ENCODE assay signal across 10 cellular contexts in the genomic region with DNA sequence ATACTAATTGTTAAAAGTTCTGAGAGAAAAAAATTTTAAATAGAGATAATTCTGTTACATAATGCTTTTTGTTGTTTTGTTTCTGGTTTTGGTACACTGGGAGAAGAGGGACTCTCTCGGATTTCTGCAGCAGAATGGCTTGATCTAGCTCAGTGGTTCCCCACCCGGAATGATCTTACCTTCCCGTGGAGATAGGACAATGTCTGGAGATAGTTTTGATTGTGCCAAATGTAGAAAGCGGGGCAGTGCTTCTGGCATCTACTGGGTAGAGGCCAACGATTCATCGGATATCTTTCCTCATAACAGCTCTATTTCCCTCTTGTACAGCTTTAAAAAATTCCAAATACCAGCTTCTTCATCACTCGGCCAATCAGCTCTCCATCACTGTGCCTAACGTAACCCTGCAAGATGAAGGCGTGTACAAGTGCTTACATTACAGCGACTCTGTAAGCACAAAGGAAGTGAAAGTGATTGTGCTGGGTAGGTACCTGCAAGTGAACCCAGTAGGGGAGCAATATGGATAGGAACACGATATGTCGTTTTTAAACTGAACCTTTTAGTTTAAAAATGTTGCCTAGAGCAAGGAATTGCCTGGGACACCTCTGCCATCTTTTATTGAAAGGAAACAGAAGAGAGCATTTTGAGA. TPM values are rescaled to one million over a fixed set of nuclear protein-coding genes. Genes with fewer than 3 reads are reported as not detected.
DNase-seq lines count a peak whose midpoint lies in the region; ATAC-seq and TF ChIP-seq lines count a peak whose summit lies in the region.
"Had no signal": no experiment of that assay in that cellular context is flagged by ENCODE, and none has a peak within 500 bp of the region (broad histone marks: within the 10 kb centered on the region; RNA-seq: fewer than 3 reads in every experiment).

No MANE protein-coding gene starts in this region.

- no peaks in the 10 kb centered on the region for H3K36me3 ChIP-seq in CD8-positive, alpha-beta memory T cell (ENCODE audit: insufficient read depth, low read length)
- H3K36me3 ChIP-seq: upper lobe of left lung had no signal

- intact Hi-C loops in Right ventricle myocardium superior (cut with DNase I), result loop anchor here (5.0 to 10.0 kb wide), 3 partner anchors 54 to 267 kb away; no protein-coding TSS in a partner anchor

- no peaks in the 10 kb centered on the region for H3K27me3 Mint-ChIP-seq in CD8-positive, alpha-beta memory T cell
- H3K27me3 Mint-ChIP-seq in IgD-negative memory B cell, result peaks cover 2% of the 10 kb centered on the region
- H3K27me3 Mint-ChIP-seq in WTC11 (ENCODE audit: low read depth), result no peaks in the 10 kb centered on the region

- H3K27me3 ChIP-seq in CD8-positive, alpha-beta memory T cell (ENCODE audit: insufficient read depth, low read length, poor library complexity, severe bottlenecking), result no peaks in the 10 kb centered on the region
- H3K27me3 ChIP-seq: upper lobe of left lung had no signal

- peak; percentile 68 for ATAC-seq in GM19035 (IDR thresholded peaks at IDR 0.05; ENCODE audit: unreplicated experiment)
- no peak for ATAC-seq in Right ventricle myocardium superior (ENCODE audit: poor library complexity)
- ATAC-seq in WTC11, result no peak

- peak overlapping the region; percentile 83 to 98 (median 94) for H3K27ac Mint-ChIP-seq in CD8-positive, alpha-beta memory T cell
- H3K27ac Mint-ChIP-seq in IgD-negative memory B cell (peak overlapping the region; percentile 2 to 93 (median 35)), WTC11 (no peak overlapping the region)

- peaks cover 72 to 78% (median 77%) of the 10 kb centered on the region in 3 donors for H3K4me1 Mint-ChIP-seq in CD8-positive, alpha-beta memory T cell
- H3K4me1 Mint-ChIP-seq in IgD-negative memory B cell (peaks cover 15 to 32% (median 31%) of the 10 kb centered on the region in 3 donors), WTC11 (peaks cover 34% of the 10 kb centered on the region)

- H3K36me3 Mint-ChIP-seq in CD8-positive, alpha-beta memory T cell, result peaks cover 5 to 50% (median 31%) of the 10 kb centered on the region in 3 donors
- no peaks in the 10 kb centered on the region for H3K36me3 Mint-ChIP-seq in IgD-negative memory B cell
- no peaks in the 10 kb centered on the region for H3K36me3 Mint-ChIP-seq in WTC11

- H3K4me1 ChIP-seq in CD8-positive, alpha-beta memory T cell (ENCODE audit: insufficient read depth, low read length), result peaks cover 70% of the 10 kb centered on the region

- POLR2A ChIA-PET in CD8-positive, alpha-beta memory T cell (lab: Charles Lee), result interaction anchor here (0.7 to 5.8 kb wide), 7 partner anchors 7 to 211 kb away, joined by 3 to 99 read pairs (median 5); partner anchors contain the start of genes CRTAM and HSPA8
- POLR2A ChIA-PET in WTC11 (lab: Charles Lee), result no interaction called here

- no peaks in the 10 kb centered on the region for H3K9me3 ChIP-seq in CD8-positive, alpha-beta memory T cell (ENCODE audit: low read length)
- H3K9me3 ChIP-seq: upper lobe of left lung had no signal

- H3K27ac ChIP-seq in CD8-positive, alpha-beta memory T cell (ENCODE audit: low read depth, low read length), result peak overlapping the region; percentile 28
- H3K27ac ChIP-seq: upper lobe of left lung had no signal

- H3K4me3 Mint-ChIP-seq in CD8-positive, alpha-beta memory T cell, result peak overlapping the region; percentile 34 to 81 (median 70)
- H3K4me3 Mint-ChIP-seq in IgD-negative memory B cell (peak overlapping the region; percentile 81 to 91 (median 87)), WTC11 (no peak overlapping the region)

- TF ChIP-seq CTCF in WTC11 (IDR thresholded peaks at IDR 0.05), result no peak

- H3K4me3 ChIP-seq in CD8-positive, alpha-beta memory T cell (ENCODE audit: low read length), result peak overlapping the region; percentile 30
- H3K4me3 ChIP-seq: upper lobe of left lung had no signal

- H3K9me3 Mint-ChIP-seq in CD8-positive, alpha-beta memory T cell, result no peaks in the 10 kb centered on the region
- no peaks in the 10 kb centered on the region for H3K9me3 Mint-ChIP-seq in IgD-negative memory B cell
- no peaks in the 10 kb centered on the region for H3K9me3 Mint-ChIP-seq in WTC11

- peak in 3 of 5 donors; percentile 48 to 67 (median 63) for DNase-seq in CD8-positive, alpha-beta memory T cell
- DNase-seq in central memory CD4-positive, alpha-beta T cell, result peak; percentile 19
- no peak for DNase-seq in activated effector memory CD4-positive, alpha-beta T cell treated with anti-CD3 and anti-CD28 coated beads, Interleukin-2, amount 50 U/mL, for 16 hours
- DNase-seq in Right ventricle myocardium superior (no peak), WTC11 (ENCODE audit: low spot score) (no peak)
- DNase-seq in activated CD8-positive, alpha-beta memory T cell treated with anti-CD3 and anti-CD28 coated beads for 24 hours, result no peak
- DNase-seq: DND-41, upper lobe of left lung had no signal

- CTCF ChIA-PET in CD8-positive, alpha-beta memory T cell (lab: Charles Lee), result interaction anchor here (1.0 to 8.1 kb wide), 16 partner anchors 9 to 202 kb away, joined by 3 to 166 read pairs (median 14); partner anchors contain the start of genes CRTAM and UBASH3B
- CTCF ChIA-PET in WTC11 (lab: Charles Lee), result interaction anchor here (0.8 to 8.1 kb wide), 7 partner anchors 12 to 223 kb away, joined by 3 to 77 read pairs (median 24); no protein-coding TSS in a partner anchor

TF ChIP-seq in WTC11, 78 proteins besides CTCF, POLR2A, EP300 and RAD21:
- TF ChIP-seq KAT7 (CRISPR knock-in tag; IDR thresholded peaks at IDR 0.05; ENCODE audit: borderline replicate concordance), result no peak
- no peak for TF ChIP-seq ZNF317 (CRISPR knock-in tag; IDR thresholded peaks at IDR 0.05; ENCODE audit: borderline replicate concordance, low read depth)
- TF ChIP-seq ZBTB21 (CRISPR knock-in tag; IDR thresholded peaks at IDR 0.05; ENCODE audit: borderline replicate concordance), result no peak
- TF ChIP-seq NR3C1 (CRISPR knock-in tag; conservative IDR thresholded peaks at IDR 0.05; ENCODE audit: low read depth), result no peak
- TF ChIP-seq HMGA2 (CRISPR knock-in tag; IDR thresholded peaks at IDR 0.05), result no peak
- TF ChIP-seq MXD4 (CRISPR knock-in tag; IDR thresholded peaks at IDR 0.05; ENCODE audit: borderline replicate concordance), result no peak
- TF ChIP-seq CREB1 (CRISPR knock-in tag; IDR thresholded peaks at IDR 0.05), result no peak
- TF ChIP-seq RELA (CRISPR knock-in tag; IDR thresholded peaks at IDR 0.05; ENCODE audit: borderline replicate concordance), result no peak

RNA-seq across cellular contexts. Expression of gene CRTAM, which starts 13.2 kb away (rescaled TPM):
- 10 to 100 TPM; 71.9 to 72.1 TPM for total RNA-seq in CD8-positive, alpha-beta memory T cell
- polyA plus RNA-seq in CD8-positive, alpha-beta memory T cell, result 65.0 TPM
- polyA plus RNA-seq in IgD-negative memory B cell, result 0.66 TPM
- 0.11 TPM for total RNA-seq in Right ventricle myocardium superior
- not detected in 3 replicates for total RNA-seq in WTC11 (2021)

RNA-seq across cellular contexts. Expression of gene JHY, which starts 31.1 kb away (rescaled TPM):
- 1 to 10 TPM; 4.3 to 4.9 TPM for total RNA-seq in CD8-positive, alpha-beta memory T cell
- polyA plus RNA-seq in CD8-positive, alpha-beta memory T cell, result 7.6 TPM
- polyA plus RNA-seq in IgD-negative memory B cell, result 4.3 TPM
- total RNA-seq in Right ventricle myocardium superior (2.6 TPM), WTC11 (2021) (1.1 to 1.6 TPM (median 1.4 TPM) in 3 replicates)

Comparison
In these comparisons a context has a peak if more than half of its experiments do, and no peak if none do; other contexts are left out.
1. DNase-seq: peak in CD8-positive, alpha-beta memory T cell (3 of 5) and central memory CD4-positive, alpha-beta T cell (single experiment); none in activated effector memory CD4-positive, alpha-beta T cell treated with anti-CD3 and anti-CD28 coated beads, Interleukin-2, amount 50 U/mL, for 16 hours (single experiment), Right ventricle myocardium superior (single experiment), activated CD8-positive, alpha-beta memory T cell treated with anti-CD3 and anti-CD28 coated beads for 24 hours (single experiment) and WTC11 (single experiment).
2. RNA of gene CRTAM, which starts 13.2 kb away (total RNA-seq): 71.9 to 72.1 TPM in CD8-positive, alpha-beta memory T cell; 0.11 TPM in Right ventricle myocardium superior (single experiment) and not detected in WTC11; every median in the first group is over 10 times any median in the second.